ENCODE assay signal across 19 cellular contexts in the genomic region with DNA sequence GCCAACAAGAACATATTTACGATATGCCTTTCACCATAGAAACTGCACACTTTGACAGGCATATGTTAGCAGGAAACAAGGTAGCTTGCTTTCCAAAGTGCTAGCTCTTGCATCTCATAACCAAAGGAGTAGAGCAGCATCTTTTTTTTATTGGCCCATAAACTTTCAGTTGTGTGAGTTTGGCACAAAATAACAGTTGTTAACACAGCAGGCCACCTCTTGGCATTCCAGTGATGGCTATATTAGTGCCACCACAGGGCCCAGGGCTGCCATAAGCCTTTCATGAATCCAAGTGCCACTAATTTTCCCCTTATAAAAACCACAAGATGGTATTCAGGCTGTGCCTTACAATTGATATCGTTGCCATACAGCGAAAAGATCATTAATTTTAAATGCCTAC. TPM values are rescaled to one million over a fixed set of nuclear protein-coding genes. Genes with fewer than 3 reads are reported as not detected.
A peak's percentile ranks its signal among the peaks of the same experiment; 100 is the strongest.
DNase-seq lines count a peak whose midpoint lies in the region; ATAC-seq and TF ChIP-seq lines count a peak whose summit lies in the region.
"Had no signal": no experiment of that assay in that cellular context is flagged by ENCODE, and none has a peak within 500 bp of the region (broad histone marks: within the 10 kb centered on the region; RNA-seq: fewer than 3 reads in every experiment).

No MANE protein-coding gene starts in this region.

- H3K27ac ChIP-seq in VCaP (peak overlapping the region; percentile 59), neural cell (ENCODE audit: low read length) (peak overlapping the region; percentile 37)
- H3K27ac ChIP-seq: 22Rv1, A549, C4-2B had no signal

- no peaks in the 10 kb centered on the region for H3K27me3 ChIP-seq in neural cell (ENCODE audit: insufficient read depth, low read depth, low read length)

- H3F3A ChIP-seq in neural cell (ENCODE audit: insufficient read depth, low read length, poor library complexity, severe bottlenecking): no peaks in the 10 kb centered on the region

- no peaks in the 10 kb centered on the region for H3K36me3 ChIP-seq in neural cell (ENCODE audit: insufficient read depth, low read length)

- TF ChIP-seq RAD21 in neural cell (conservative IDR thresholded peaks at IDR 0.05): no peak

- H3K4me3 ChIP-seq in neural cell (ENCODE audit: low read length): no peak overlapping the region
- H3K4me3 ChIP-seq: A549, GM23338 had no signal

- no peaks in the 10 kb centered on the region for H3K9me3 ChIP-seq in neural cell (ENCODE audit: low read length)
- H3K9me3 ChIP-seq: A549, Caco-2 had no signal

- POLR2A ChIA-PET in HEK293T (lab: Yijun Ruan, JAX): interaction anchor here (1.4 kb wide), 1 partner anchor 40 kb away, joined by 6 read pairs; the partner anchor contains the start of gene KLF7

- H3K9ac ChIP-seq in neural cell (ENCODE audit: low read length): no peak overlapping the region

- no peak for TF ChIP-seq EP300 in neural cell (conservative IDR thresholded peaks at IDR 0.05; ENCODE audit: poor library complexity, severe bottlenecking)

- no peaks in the 10 kb centered on the region for H3K9me2 ChIP-seq in neural cell (ENCODE audit: insufficient read depth, low read length)

- DNase-seq in DMS79 (lab: John Stamatoyannopoulos, UW) (peak; percentile 62), HEK293T (ENCODE audit: extremely low spot score) (no peak), ecto neural progenitor cell (ENCODE audit: low spot score) (no peak)
- DNase-seq in activated CD8-positive, alpha-beta memory T cell treated with anti-CD3 and anti-CD28 coated beads, Interleukin-2, amount 50 U/mL, for 48 hours: no peak
- DNase-seq: AML-193; Caco-2; CD4-positive, alpha-beta T cell; DND-41; EL; HCEC 1CT; KBM-7 had no signal

- no peak overlapping the region for H2AFZ ChIP-seq in neural cell (ENCODE audit: low read depth, low read length)
- H2AFZ ChIP-seq: GM23338 had no signal

- ATAC-seq in GM21619 (IDR thresholded peaks at IDR 0.05; ENCODE audit: unreplicated experiment): no peak
- ATAC-seq: A549, GM23338, HepG2 had no signal

- CTCF ChIA-PET in HEK293T (lab: Yijun Ruan, JAX): interaction anchor here (0.7 kb wide), 1 partner anchor 57 kb away, joined by 4 read pairs; no protein-coding TSS in a partner anchor

- no peaks in the 10 kb centered on the region for H3K79me2 ChIP-seq in neural cell (replicated peaks; ENCODE audit: insufficient read depth, low read length)

- H3K4me2 ChIP-seq in neural cell (ENCODE audit: low read length): no peak overlapping the region
- H3K4me2 ChIP-seq: A549, GM23338 had no signal

- H4K20me1 ChIP-seq in neural cell (ENCODE audit: insufficient read depth): no peaks in the 10 kb centered on the region

- TF ChIP-seq CTCF in VCaP (conservative IDR thresholded peaks at IDR 0.05) (no peak), neural cell (IDR thresholded peaks at IDR 0.05; ENCODE audit: poor library complexity, severe bottlenecking) (no peak)

TF ChIP-seq in HEK293T, 16 proteins besides CTCF, POLR2A, EP300 and RAD21:
- TF ChIP-seq, protein P1, sequence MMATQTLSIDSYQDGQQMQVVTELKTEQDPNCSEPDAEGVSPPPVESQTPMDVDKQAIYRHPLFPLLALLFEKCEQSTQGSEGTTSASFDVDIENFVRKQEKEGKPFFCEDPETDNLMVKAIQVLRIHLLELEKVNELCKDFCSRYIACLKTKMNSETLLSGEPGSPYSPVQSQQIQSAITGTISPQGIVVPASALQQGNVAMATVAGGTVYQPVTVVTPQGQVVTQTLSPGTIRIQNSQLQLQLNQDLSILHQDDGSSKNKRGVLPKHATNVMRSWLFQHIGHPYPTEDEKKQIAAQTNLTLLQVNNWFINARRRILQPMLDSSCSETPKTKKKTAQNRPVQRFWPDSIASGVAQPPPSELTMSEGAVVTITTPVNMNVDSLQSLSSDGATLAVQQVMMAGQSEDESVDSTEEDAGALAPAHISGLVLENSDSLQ (IDR thresholded peaks at IDR 0.05): peak; percentile 87
- TF ChIP-seq SP1 (IDR thresholded peaks at IDR 0.05): no peak

TF ChIP-seq in neural cell, 6 proteins besides CTCF, POLR2A, EP300 and RAD21:
- TF ChIP-seq SMC3 (conservative IDR thresholded peaks at IDR 0.05; ENCODE audit: poor library complexity) (no peak), REST (IDR thresholded peaks at IDR 0.05; ENCODE audit: borderline replicate concordance) (no peak), MXI1 (conservative IDR thresholded peaks at IDR 0.05; ENCODE audit: poor library complexity, severe bottlenecking) (no peak), EZH2 (IDR thresholded peaks at IDR 0.05; ENCODE audit: borderline replicate concordance, insufficient read depth, low read length, poor library complexity, severe bottlenecking) (no peak), POLR2AphosphoS5 (IDR thresholded peaks at IDR 0.05) (no peak), TAF1 (IDR thresholded peaks at IDR 0.05; ENCODE audit: low read depth) (no peak)

RNA-seq across cellular contexts. Expression of gene KLF7, which starts 40.3 kb away (rescaled TPM):
- 28.1 and 31.5 TPM in 2 replicates for polyA plus RNA-seq in neural cell
- polyA minus RNA-seq in neural cell: 102 and 141 TPM in 2 replicates
